Comparison of ENCODE assay signal across 8 cellular contexts in genomic region chr3:142888099-142888483, GRCh38. TPM values are rescaled to one million over a fixed set of nuclear protein-coding genes. Genes with fewer than 3 reads are reported as not detected.
A peak's percentile ranks its signal among the peaks of the same experiment; 100 is the strongest.
DNase-seq lines count a peak whose midpoint lies in the region; ATAC-seq and TF ChIP-seq lines count a peak whose summit lies in the region.

No MANE protein-coding gene starts in this region.

- H3K27me3 ChIP-seq in neutrophil = peaks cover 35% of the 10 kb centered on the region

- peak overlapping the region; percentile 56 for H3K4me3 ChIP-seq in Jurkat, Clone E6-1 (ENCODE audit: low read length)
- peak overlapping the region; percentile 59 for H3K4me3 ChIP-seq in fibroblast of villous mesenchyme (ENCODE audit: low read depth, low read length)
- H3K4me3 ChIP-seq in neutrophil (ENCODE audit: low read depth in 1 of 2, low read length in 1 of 2) = peak overlapping the region; percentile 49 to 64

- peaks cover 14 to 20% of the 10 kb centered on the region in 2 experiments for H3K4me1 ChIP-seq in neutrophil (ENCODE audit: control insufficient read depth in 1 of 2, insufficient read depth in 1 of 2, low read depth in 1 of 2, low read length in 1 of 2)

- no peak for TF ChIP-seq CTCF in fibroblast of villous mesenchyme (IDR thresholded peaks at IDR 0.05; ENCODE audit: insufficient read depth, low read depth, low read length)
- TF ChIP-seq CTCF in neutrophil (IDR thresholded peaks at IDR 0.05) = no peak

- no peak for ATAC-seq in GM21447 (IDR thresholded peaks at IDR 0.05; ENCODE audit: unreplicated experiment)
- ATAC-seq in HG02763 (IDR thresholded peaks at IDR 0.05; ENCODE audit: unreplicated experiment) = no peak
- no peak for ATAC-seq in GM21367 (IDR thresholded peaks at IDR 0.05; ENCODE audit: unreplicated experiment)

- H3K27ac ChIP-seq in neutrophil = no peak overlapping the region

- no peaks in the 10 kb centered on the region for H3K9me3 ChIP-seq in neutrophil

- DNase-seq in DMS 273 (lab: John Stamatoyannopoulos, UW; ENCODE audit: unreplicated experiment) = peak; percentile 98
- peak; percentile 46 for DNase-seq in Jurkat, Clone E6-1 (ENCODE audit: low read depth, low spot score)
- peak; percentile 84 for DNase-seq in SW480 (ENCODE audit: low spot score)
- peak; percentile 5 for DNase-seq in fibroblast of villous mesenchyme (ENCODE audit: low read depth)

- H3K36me3 ChIP-seq in neutrophil = no peaks in the 10 kb centered on the region

RNA-seq across cellular contexts. Expression of gene PCOLCE2, which starts 0.8 kb away (rescaled TPM):
- polyA plus RNA-seq in Jurkat, Clone E6-1 (2012; ENCODE audit: insufficient read depth, insufficient read length) = 30.5 TPM
- total RNA-seq in fibroblast of villous mesenchyme = under 0.01 TPM in 1 of 2 replicates, not detected in the other

Comparison
In these comparisons a context has a peak if more than half of its experiments do, and no peak if none do; other contexts are left out.
1. DNase-seq: peak in every context shown above with its lines; median percentile 98 in DMS 273; 84 in SW480; 46 in Jurkat, Clone E6-1; 5 in fibroblast of villous mesenchyme.